20 cellular contexts compared by ENCODE assay signal in the genomic region with DNA sequence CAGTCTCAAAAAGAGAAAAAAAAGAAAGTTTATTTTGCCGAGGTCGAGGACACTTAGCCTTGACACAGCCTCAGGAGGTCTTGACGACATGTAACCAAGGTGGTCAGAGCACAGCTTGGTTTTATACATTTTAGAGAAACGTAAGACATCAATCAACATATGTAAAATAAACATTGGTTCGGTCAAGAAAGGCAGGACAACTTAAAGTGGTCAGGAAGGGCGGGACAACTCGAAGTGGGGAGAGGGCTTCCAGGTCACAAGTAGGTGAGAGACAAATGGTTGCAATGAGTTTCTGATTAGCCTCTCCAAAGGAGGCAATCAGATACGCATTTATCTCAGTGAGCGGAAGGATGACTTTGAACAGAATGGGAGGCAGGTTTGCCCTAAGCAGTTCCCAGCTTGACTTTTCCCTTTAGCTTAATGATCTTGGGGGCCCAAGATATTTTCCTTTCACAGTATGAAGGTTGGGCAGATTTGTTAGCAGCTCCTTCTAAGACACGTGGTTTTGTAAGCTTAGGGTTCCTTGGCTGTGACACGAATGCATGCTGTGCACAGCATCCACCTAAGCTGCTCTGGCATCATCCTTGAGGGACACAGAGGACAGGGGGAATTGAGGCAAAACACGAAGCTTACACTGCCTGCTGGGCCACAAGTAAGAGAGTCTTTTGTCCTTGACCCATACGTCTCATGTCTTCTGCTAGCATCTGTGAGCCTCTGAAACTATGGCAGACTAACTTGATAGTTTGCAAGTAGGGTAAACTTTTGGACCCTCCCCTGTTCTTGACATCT. TPM values are rescaled to one million over a fixed set of nuclear protein-coding genes. Genes with fewer than 3 reads are reported as not detected.
A peak's percentile ranks its signal among the peaks of the same experiment; 100 is the strongest.
DNase-seq lines count a peak whose midpoint lies in the region; ATAC-seq, FAIRE-seq and TF ChIP-seq lines count a peak whose summit lies in the region.
"Had no signal": no experiment of that assay in that cellular context is flagged by ENCODE, and none has a peak within 500 bp of the region (broad histone marks: within the 10 kb centered on the region; RNA-seq: fewer than 3 reads in every experiment).

No MANE protein-coding gene starts in this region.

- intact Hi-C loops in CD4-positive, alpha-beta T cell (cut with DNase I, micrococcal nuclease), result no loop called here
- intact Hi-C loops in IMR-90 (cut with micrococcal nuclease), result no loop called here

- H3K27ac Mint-ChIP-seq in CD4-positive, alpha-beta T cell, result peak overlapping the region; percentile 99
- peak overlapping the region; percentile 3 for H3K27ac Mint-ChIP-seq in neural crest cell (ENCODE audit: unreplicated experiment)
- H3K27ac Mint-ChIP-seq: activated naive CD8-positive, alpha-beta T cell had no signal

- peak overlapping the region; percentile 94 for H2AK5ac ChIP-seq in IMR-90 (ENCODE audit: low read depth, low read length)

- no peaks in the 10 kb centered on the region for H3K9me3 Mint-ChIP-seq in CD4-positive, alpha-beta T cell
- no peaks in the 10 kb centered on the region for H3K9me3 Mint-ChIP-seq in neural crest cell

- peak overlapping the region; percentile 6 to 68; a peak in 1 of 4 replicates for H4K8ac ChIP-seq in IMR-90 (ENCODE audit: low read depth in 2 of 2, low read length in 2 of 2)

- H2BK5ac ChIP-seq in IMR-90 (ENCODE audit: low read depth, low read length, poor library complexity, severe bottlenecking), result peak overlapping the region; percentile 53

- 0 out of 2 replicates have a peak overlapping the region, but pooled peaks have one; percentile 27 for H3K56ac ChIP-seq in IMR-90 (ENCODE audit: extremely low read depth, insufficient read depth, low read length)

- H3K4ac ChIP-seq in IMR-90 (ENCODE audit: low read depth, low read length), result peak overlapping the region; percentile 68

- no peak overlapping the region for H3K4me3 Mint-ChIP-seq in CD4-positive, alpha-beta T cell
- H3K4me3 Mint-ChIP-seq in neural crest cell, result peak overlapping the region; percentile 68

- no peak for FAIRE-seq in D721Med (lab: Jason Lieb, UNC)
- FAIRE-seq: GM12892, GM19239 had no signal

- peak overlapping the region; percentile 6; the same call in 1 of the 2 replicates for H3K23ac ChIP-seq in IMR-90 (ENCODE audit: low read depth, low read length)

- H3K79me1 ChIP-seq in IMR-90 (ENCODE audit: low read depth in 1 of 2, low read length in 2 of 2), result peaks cover 0 to 11% of the 10 kb centered on the region in 2 experiments; a peak in 1 of 4 replicates

- H3K27me3 ChIP-seq in CD4-positive, alpha-beta T cell (ENCODE audit: control insufficient read depth, insufficient read depth, low read length), result no peaks in the 10 kb centered on the region
- H3K27me3 ChIP-seq in IMR-90 (ENCODE audit: control insufficient read depth, insufficient read depth, low read length) (no peaks in the 10 kb centered on the region), foreskin keratinocyte (no peaks in the 10 kb centered on the region)
- H3K27me3 ChIP-seq: tibial nerve had no signal

- H3K27ac ChIP-seq in CD4-positive, alpha-beta T cell (ENCODE audit: low read depth, low read length), result no peak overlapping the region
- H3K27ac ChIP-seq in IMR-90 (ENCODE audit: insufficient read depth, low read length) (peak overlapping the region; percentile 28; the same call in 1 of the 2 replicates), foreskin keratinocyte (peak overlapping the region; percentile 26)
- H3K27ac ChIP-seq: parathyroid adenoma had no signal

- H3K4me1 ChIP-seq in IMR-90 (ENCODE audit: control insufficient read depth, insufficient read depth, low read length) (peaks cover 18% of the 10 kb centered on the region), foreskin keratinocyte (peaks cover 30% of the 10 kb centered on the region)

- H3K4me3 ChIP-seq in IMR-90 (ENCODE audit: insufficient read depth, low read depth, low read length), result no peak overlapping the region
- H3K4me3 ChIP-seq: tibial nerve had no signal

- peak overlapping the region; percentile 74 for H2AK9ac ChIP-seq in IMR-90 (replicated peaks; ENCODE audit: low read depth, low read length, poor library complexity)

- DNase-seq in CD4-positive, alpha-beta T cell, result no peak
- no peak for DNase-seq in IMR-90
- no peak for DNase-seq in foreskin keratinocyte
- no peak for DNase-seq in neural crest cell (ENCODE audit: low read depth, low spot score)
- DNase-seq in HPDE6-E6E7 (ENCODE audit: extremely low spot score), result no peak
- DNase-seq in CD1c-positive myeloid dendritic cell (ENCODE audit: extremely low spot score), result no peak
- no peak for DNase-seq in D721Med (ENCODE audit: insufficient read length, low spot score)
- DNase-seq: activated CD4-positive, CD25-positive, alpha-beta regulatory T cell treated with anti-CD3 and anti-CD28 coated beads, Interleukin-2, amount 50 U/mL, for 72 hours; effector memory CD4-positive, alpha-beta T cell; GOT3; NCI-H1436; NCI-H526 treated with DMSO at 0.1 percent for 48 hours; stimulated activated CD4-positive, alpha-beta T cell treated with anti-CD3 and anti-CD28 coated beads, Interleukin-2, amount 100 ng/mL, for 24 hours; stimulated activated naive CD8-positive, alpha-beta T cell treated with anti-CD3 and anti-CD28 coated beads, Interleukin-15, Interleukin-2, amounts not matched to agents 100 U/mL and 50 U/mL, for 24 hours had no signal

- no TSS peak for BruUV-seq in IMR-90 (replicated peaks; lab: Mats Ljungman, UMichigan)

- TF ChIP-seq POLR2A in IMR-90 (IDR thresholded peaks at IDR 0.05; ENCODE audit: low read depth, low read length), result no peak

- no peaks in the 10 kb centered on the region for H3K27me3 Mint-ChIP-seq in CD4-positive, alpha-beta T cell
- H3K27me3 Mint-ChIP-seq in neural crest cell (ENCODE audit: low read depth), result no peaks in the 10 kb centered on the region
- H3K27me3 Mint-ChIP-seq: activated naive CD8-positive, alpha-beta T cell had no signal

- H3K36me3 Mint-ChIP-seq in CD4-positive, alpha-beta T cell (ENCODE audit: low read depth), result peaks cover 19% of the 10 kb centered on the region
- H3K36me3 Mint-ChIP-seq in neural crest cell (ENCODE audit: low read depth), result no peaks in the 10 kb centered on the region

- H4K20me1 ChIP-seq in IMR-90 (ENCODE audit: insufficient read depth, low read length), result peaks cover 9% of the 10 kb centered on the region

- POLR2A ChIA-PET in CD4-positive, alpha-beta T cell (lab: Charles Lee), result no interaction called here
- POLR2A ChIA-PET in IMR-90 (lab: Charles Lee; ENCODE audit: unreplicated experiment), result interaction anchor here (0.6 kb wide), 1 partner anchor 24 kb away, joined by 3 read pairs; no protein-coding TSS in a partner anchor

- peak overlapping the region; percentile 56 for H3K14ac ChIP-seq in IMR-90 (replicated peaks; ENCODE audit: low read depth, low read length)

- peaks cover under 1% of the 10 kb centered on the region for H3K36me3 ChIP-seq in IMR-90 (ENCODE audit: control insufficient read depth, insufficient read depth, low read length)

- CTCF ChIA-PET in CD4-positive, alpha-beta T cell (lab: Charles Lee), result interaction anchor here (1.5 to 4.0 kb wide), 2 partner anchors 23 to 28 kb away, joined by 4 to 15 read pairs; partner anchors contain the start of gene COMTD1
- CTCF ChIA-PET in IMR-90 (lab: Yijun Ruan, JAX), result no interaction called here

- WGBS in IMR-90 (ENCODE audit: extremely low coverage in 2 of 2, insufficient read length in 1 of 2), 2 experiments, result 20% methylated on average over 1 of the region's 13 CpGs; no CpG with 5 or more reads in 1 of the 2 experiments

- H2BK20ac ChIP-seq in IMR-90 (ENCODE audit: low read depth, low read length), result peak overlapping the region; percentile 12

- H2AFZ ChIP-seq in IMR-90 (replicated peaks; ENCODE audit: low read length, poor library complexity), result peak overlapping the region; percentile 4
- H2AFZ ChIP-seq: parathyroid adenoma had no signal

- H3K9me3 ChIP-seq in CD4-positive, alpha-beta T cell (ENCODE audit: control insufficient read depth, low read length), result no peaks in the 10 kb centered on the region
- H3K9me3 ChIP-seq in IMR-90 (ENCODE audit: control insufficient read depth, insufficient read depth, low read length), result no peaks in the 10 kb centered on the region
- H3K9me3 ChIP-seq: tibial nerve had no signal

- no peak for TF ChIP-seq CTCF in CD4-positive, alpha-beta T cell (IDR thresholded peaks at IDR 0.05)
- TF ChIP-seq CTCF in IMR-90 (conservative IDR thresholded peaks at IDR 0.05; ENCODE audit: low read depth, low read length) (no peak), foreskin keratinocyte (conservative IDR thresholded peaks at IDR 0.05) (no peak), neural crest cell (conservative IDR thresholded peaks at IDR 0.05) (no peak), D721Med (IDR thresholded peaks at IDR 0.05; ENCODE audit: insufficient read depth, missing control alignments) (no peak)

- no peak for TF ChIP-seq RAD21 in IMR-90 (IDR thresholded peaks at IDR 0.05; ENCODE audit: low read length)

- in situ Hi-C loops in IMR-90 (cut with MboI; ENCODE audit: low sequenced_read_pairs), result no loop called here

- peak overlapping the region; percentile 74 for H3K18ac ChIP-seq in IMR-90 (ENCODE audit: low read depth, low read length)

- H3K9ac ChIP-seq in IMR-90 (ENCODE audit: low read depth, low read length), result no peak overlapping the region
- H3K9ac ChIP-seq: parathyroid adenoma had no signal

- H4K91ac ChIP-seq in IMR-90 (ENCODE audit: insufficient read depth, low read depth, low read length), result peak overlapping the region; percentile 36; the same call in 1 of the 2 replicates

- dilution Hi-C loops in IMR-90 (cut with HindIII; ENCODE audit: low sequenced_read_pairs, unreplicated experiment), result no loop called here

- peak overlapping the region; percentile 62 for H4K5ac ChIP-seq in IMR-90 (ENCODE audit: low read depth, low read length)

- peak overlapping the region; percentile 68 for H2BK120ac ChIP-seq in IMR-90 (ENCODE audit: low read depth, low read length)

- H2BK15ac ChIP-seq in IMR-90 (ENCODE audit: low read depth, low read length), result peak overlapping the region; percentile 81; the same call in 2 of the 3 replicates

- H3K4me2 ChIP-seq in IMR-90 (ENCODE audit: low read depth, low read length), result no peak overlapping the region

- peaks cover 15% of the 10 kb centered on the region for H3K4me1 Mint-ChIP-seq in CD4-positive, alpha-beta T cell (ENCODE audit: low read depth)
- peaks cover 15% of the 10 kb centered on the region for H3K4me1 Mint-ChIP-seq in neural crest cell

- H3K9me1 ChIP-seq in IMR-90 (ENCODE audit: insufficient read depth, low read length), result peaks cover 17% of the 10 kb centered on the region

- no peak for ATAC-seq in CD4-positive, alpha-beta T cell (ENCODE audit: poor library complexity)
- ATAC-seq in IMR-90 (ENCODE audit: low read depth) (no peak), foreskin keratinocyte (no peak), GM21447 (IDR thresholded peaks at IDR 0.05; ENCODE audit: unreplicated experiment) (no peak)
- ATAC-seq: stimulated activated naive CD8-positive, alpha-beta T cell treated with anti-CD3 and anti-CD28 coated beads, Interleukin-15, Interleukin-2, amounts not matched to agents 100 U/mL and 50 U/mL, for 24 hours had no signal

RNA-seq across cellular contexts. Expression of gene VDAC2, which starts 3.3 kb away (rescaled TPM):
- total RNA-seq in CD4-positive, alpha-beta T cell, result 100 to 1,000 TPM; 141 to 147 TPM
- total RNA-seq in IMR-90 (2012; rRNA removed) (122 and 169 TPM in 2 replicates), foreskin keratinocyte (231 and 234 TPM in 2 replicates), neural crest cell (197 and 202 TPM in 2 replicates)
- polyA plus RNA-seq in IMR-90 (2012; rRNA removed) (123 and 139 TPM in 2 replicates), foreskin keratinocyte (227 and 253 TPM in 2 replicates)
- polyA plus RNA-seq in IMR-90 (2012; cell fraction: cytosol; rRNA removed), result 52.8 and 54.1 TPM in 2 replicates
- polyA plus RNA-seq in IMR-90 (2012; cell fraction: nucleus; rRNA removed; ENCODE audit: low replicate concordance), result 31.2 and 88.4 TPM in 2 replicates

RNA-seq across cellular contexts. Expression of gene COMTD1, which starts 28.5 kb away (rescaled TPM):
- 10 to 100 TPM in 1 of 2 experiments, 1 to 10 TPM in 1; 9.5 to 10.5 TPM for total RNA-seq in CD4-positive, alpha-beta T cell
- total RNA-seq in IMR-90 (2012; rRNA removed) (1.4 and 1.6 TPM in 2 replicates), foreskin keratinocyte (21.3 and 28.2 TPM in 2 replicates), neural crest cell (4.7 and 6.3 TPM in 2 replicates)
- polyA plus RNA-seq in IMR-90 (2012; rRNA removed) (6.4 and 9.5 TPM in 2 replicates), foreskin keratinocyte (30.3 and 34.1 TPM in 2 replicates)
- polyA plus RNA-seq in IMR-90 (2012; cell fraction: cytosol; rRNA removed), result 10.7 and 12.1 TPM in 2 replicates
- 22.0 and 64.6 TPM in 2 replicates for polyA plus RNA-seq in IMR-90 (2012; cell fraction: nucleus; rRNA removed; ENCODE audit: low replicate concordance)
